Comparison of ENCODE assay signal across 14 cellular contexts in the genomic region with DNA sequence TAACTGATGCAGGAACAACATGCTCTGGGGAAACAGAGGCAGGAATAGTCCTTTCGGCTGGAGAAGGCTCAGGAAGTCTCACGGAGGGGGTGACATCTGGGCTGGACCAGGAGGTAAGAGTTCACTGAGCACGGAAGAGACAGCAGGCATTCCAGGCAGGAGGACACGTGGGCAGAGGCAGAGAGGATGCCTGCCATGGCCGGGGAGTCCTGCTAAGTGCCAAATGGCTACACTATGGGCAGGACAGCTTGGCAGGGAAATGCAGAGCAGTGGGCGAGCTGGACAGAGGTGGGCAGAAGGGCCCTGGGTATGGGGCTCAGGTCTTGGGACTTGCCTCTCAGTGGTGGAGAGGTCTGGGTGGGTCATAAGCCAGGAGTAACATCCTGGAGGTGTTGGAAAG. TPM values are rescaled to one million over a fixed set of nuclear protein-coding genes. Genes with fewer than 3 reads are reported as not detected.
"Had no signal": no experiment of that assay in that cellular context is flagged by ENCODE, and none has a peak within 500 bp of the region (broad histone marks: within the 10 kb centered on the region; RNA-seq: fewer than 3 reads in every experiment).

No MANE protein-coding gene starts in this region.

- H3K4me3 Mint-ChIP-seq: activated CD4-positive, alpha-beta memory T cell treated with anti-CD3 and anti-CD28 coated beads, Interleukin-2, amount 10 ng/mL, durations not matched to agents 7 days and 5 days; activated CD4-positive, alpha-beta T cell treated with anti-CD3 and anti-CD28 coated beads, Interleukin-2, amount 10 ng/mL, durations not matched to agents 7 days and 5 days; activated naive CD4-positive, alpha-beta T cell treated with anti-CD3 and anti-CD28 coated beads, Interleukin-2, amount 50 U/mL, for 24 hours; central memory CD8-positive, alpha-beta T cell had no signal

- H3K4me1 Mint-ChIP-seq: activated CD4-positive, alpha-beta memory T cell treated with anti-CD3 and anti-CD28 coated beads, Interleukin-2, amount 10 ng/mL, durations not matched to agents 7 days and 5 days; activated CD4-positive, alpha-beta T cell treated with anti-CD3 and anti-CD28 coated beads, Interleukin-2, amount 10 ng/mL, durations not matched to agents 7 days and 5 days; activated naive CD4-positive, alpha-beta T cell treated with anti-CD3 and anti-CD28 coated beads, Interleukin-2, amount 50 U/mL, for 24 hours; central memory CD8-positive, alpha-beta T cell had no signal

- H3K4me1 ChIP-seq: SJCRH30 had no signal

- H3K4me3 ChIP-seq: body of pancreas, SJCRH30 had no signal

- FAIRE-seq: RCC 7860 had no signal

- H3K36me3 Mint-ChIP-seq: activated naive CD4-positive, alpha-beta T cell treated with anti-CD3 and anti-CD28 coated beads, Interleukin-2, amount 50 U/mL, for 24 hours had no signal

- H3K27me3 Mint-ChIP-seq: activated CD4-positive, alpha-beta memory T cell treated with anti-CD3 and anti-CD28 coated beads, Interleukin-2, amount 10 ng/mL, durations not matched to agents 7 days and 5 days; activated CD4-positive, alpha-beta T cell treated with anti-CD3 and anti-CD28 coated beads, Interleukin-2, amount 10 ng/mL, durations not matched to agents 7 days and 5 days; activated naive CD4-positive, alpha-beta T cell treated with anti-CD3 and anti-CD28 coated beads, Interleukin-2, amount 50 U/mL, for 24 hours; central memory CD8-positive, alpha-beta T cell had no signal

- H3K36me3 ChIP-seq: SJCRH30 had no signal

- H3K9ac ChIP-seq: SK-N-SH had no signal

- H3K27me3 ChIP-seq: body of pancreas, SJCRH30 had no signal

- H3K27ac Mint-ChIP-seq: activated CD4-positive, alpha-beta memory T cell treated with anti-CD3 and anti-CD28 coated beads, Interleukin-2, amount 10 ng/mL, durations not matched to agents 7 days and 5 days; activated CD4-positive, alpha-beta T cell treated with anti-CD3 and anti-CD28 coated beads, Interleukin-2, amount 10 ng/mL, durations not matched to agents 7 days and 5 days; activated naive CD4-positive, alpha-beta T cell treated with anti-CD3 and anti-CD28 coated beads, Interleukin-2, amount 50 U/mL, for 24 hours had no signal

- H3K9me3 ChIP-seq: body of pancreas, SJCRH30, SK-N-SH had no signal

- H3K9me3 Mint-ChIP-seq: activated CD4-positive, alpha-beta memory T cell treated with anti-CD3 and anti-CD28 coated beads, Interleukin-2, amount 10 ng/mL, durations not matched to agents 7 days and 5 days; activated CD4-positive, alpha-beta T cell treated with anti-CD3 and anti-CD28 coated beads, Interleukin-2, amount 10 ng/mL, durations not matched to agents 7 days and 5 days; activated naive CD4-positive, alpha-beta T cell treated with anti-CD3 and anti-CD28 coated beads, Interleukin-2, amount 50 U/mL, for 24 hours; central memory CD8-positive, alpha-beta T cell had no signal

- H3K27ac ChIP-seq: body of pancreas, SJCRH30, VCaP had no signal

- H3K4me2 ChIP-seq: SK-N-SH had no signal

RNA-seq across cellular contexts. Expression of a gene that starts 25.3 kb away (rescaled TPM):
- total RNA-seq: activated CD4-positive, alpha-beta memory T cell treated with anti-CD3 and anti-CD28 coated beads, Interleukin-2, amount 10 ng/mL, durations not matched to agents 7 days and 5 days; activated CD4-positive, alpha-beta T cell treated with anti-CD3 and anti-CD28 coated beads, Interleukin-2, amount 10 ng/mL, durations not matched to agents 7 days and 5 days; activated CD8-positive, alpha-beta memory T cell treated with anti-CD3 and anti-CD28 coated beads for 36 hours; aorta; body of pancreas; LHCN-M2; M059J; SJCRH30; T-helper 2 cell treated with Interferon-gamma antibody and Interleukin-4, amounts not matched to agents 100 ng/mL and 5 ng/mL, for 36 hours had no signal
- polyA plus RNA-seq: aorta, SK-N-SH had no signal
